ENCODE assay signal across 10 cellular contexts in genomic region chr4:7971159-7971631, GRCh38. TPM values are rescaled to one million over a fixed set of nuclear protein-coding genes. Genes with fewer than 3 reads are reported as not detected.
DNase-seq lines count a peak whose midpoint lies in the region; ATAC-seq and TF ChIP-seq lines count a peak whose summit lies in the region.
"Had no signal": no experiment of that assay in that cellular context is flagged by ENCODE, and none has a peak within 500 bp of the region (broad histone marks: within the 10 kb centered on the region; RNA-seq: fewer than 3 reads in every experiment).

No MANE protein-coding gene starts in this region.

- intact Hi-C loops in HCT116 (cut with micrococcal nuclease) = loop anchor here (5.0 kb wide), 1 partner anchor 129 kb away; no protein-coding TSS in a partner anchor
- intact Hi-C loops in activated CD8-positive, alpha-beta T cell treated with anti-CD3 and anti-CD28 coated beads for 36 hours (cut with micrococcal nuclease) = no loop called here

- H3K9me2 ChIP-seq in HCT116 (ENCODE audit: insufficient read depth) = no peaks in the 10 kb centered on the region

- TF ChIP-seq CTCF in HCT116 (IDR thresholded peaks at IDR 0.05 in 2 of 3, conservative IDR thresholded peaks at IDR 0.05 in 1 of 3; ENCODE audit: borderline replicate concordance in 1 of 3, insufficient read depth in 1 of 3, low read depth in 2 of 3, low read length in 2 of 3) (no peak), gastroesophageal sphincter (IDR thresholded peaks at IDR 0.05) (no peak)
- no peak for TF ChIP-seq CTCF in activated CD8-positive, alpha-beta T cell treated with anti-CD3 and anti-CD28 coated beads for 36 hours (IDR thresholded peaks at IDR 0.05)

- H3K27me3 ChIP-seq in HCT116 (ENCODE audit: insufficient read depth, low read length) (no peaks in the 10 kb centered on the region), gastroesophageal sphincter (no peaks in the 10 kb centered on the region)
- H3K27me3 ChIP-seq: gastrocnemius medialis, left lung had no signal

- no peaks in the 10 kb centered on the region for H3K79me2 ChIP-seq in HCT116 (ENCODE audit: insufficient read depth, low read length)

- H3K4me3 ChIP-seq in HCT116 (replicated peaks in 1 of 2; ENCODE audit: low read depth in 1 of 2, low read length in 2 of 2) (peak overlapping the region; percentile 0 to 44; a peak in 1 of 4 replicates), gastroesophageal sphincter (no peak overlapping the region), skin epidermis (peak overlapping the region in 2 of 7 experiments; percentile 13 to 18)
- H3K4me3 ChIP-seq: gastrocnemius medialis, left lung had no signal

- peak overlapping the region; percentile 76 for H3K4me2 ChIP-seq in HCT116 (ENCODE audit: low read length)

- TF ChIP-seq EP300 in gastroesophageal sphincter (IDR thresholded peaks at IDR 0.05) = no peak

- H3K27me3 Mint-ChIP-seq in activated CD8-positive, alpha-beta T cell treated with anti-CD3 and anti-CD28 coated beads for 36 hours = no peaks in the 10 kb centered on the region

- peak overlapping the region; percentile 86 for H3K27ac ChIP-seq in HCT116 (ENCODE audit: low read depth, low read length)
- peak overlapping the region in 3 of 4 donors; percentile 80 to 84 (median 80) for H3K27ac ChIP-seq in gastroesophageal sphincter
- peak overlapping the region in 16 of 21 experiments; percentile 50 to 90 (median 75) for H3K27ac ChIP-seq in skin epidermis

- H3K9me3 ChIP-seq in HCT116 (ENCODE audit: control insufficient read depth in 1 of 2, insufficient read depth in 1 of 2, low read depth in 1 of 2, low read length in 2 of 2) (no peaks in the 10 kb centered on the region), gastroesophageal sphincter (no peaks in the 10 kb centered on the region)
- H3K9me3 ChIP-seq: gastrocnemius medialis, left lung had no signal

- TF ChIP-seq POLR2A in HCT116 (IDR thresholded peaks at IDR 0.05; ENCODE audit: borderline replicate concordance, extremely low read depth, insufficient read depth, insufficient read length) (no peak), gastroesophageal sphincter (IDR thresholded peaks at IDR 0.05) (no peak)

- BruUV-seq in HCT116 (replicated peaks; lab: Mats Ljungman, UMichigan) = no TSS peak

- DNase-seq in HCT116 (ENCODE audit: low read depth, low spot score) (no peak), NCI-H2107 (lab: John Stamatoyannopoulos, UW) (no peak), SKM-1 treated with dmso at 0.1 percent for 144 hours (lab: John Stamatoyannopoulos, UW; ENCODE audit: unreplicated experiment) (no peak)
- DNase-seq in activated CD8-positive, alpha-beta T cell treated with anti-CD3 and anti-CD28 coated beads for 36 hours = no peak
- DNase-seq: gastrocnemius medialis, KG1 had no signal

- H3K27ac Mint-ChIP-seq in activated CD8-positive, alpha-beta T cell treated with anti-CD3 and anti-CD28 coated beads for 36 hours = peak overlapping the region; percentile 93

- no peak overlapping the region for H2AFZ ChIP-seq in HCT116 (ENCODE audit: low read depth, low read length, poor library complexity, severe bottlenecking)

- H3K4me1 Mint-ChIP-seq in activated CD8-positive, alpha-beta T cell treated with anti-CD3 and anti-CD28 coated beads for 36 hours (ENCODE audit: low read depth) = peaks cover 60% of the 10 kb centered on the region

- peak overlapping the region; percentile 54 for H3K9ac ChIP-seq in HCT116 (ENCODE audit: low read length)

- RAD21 ChIA-PET in HCT116 (lab: Charles Lee; ENCODE audit: low non-redundant PET in 1 of 2, low total read pairs in 2 of 2, uncharacterized antibody in 2 of 2, unreplicated experiment in 2 of 2) = no interaction called here

- CTCF ChIA-PET in HCT116 (lab: Charles Lee) = no interaction called here
- CTCF ChIA-PET in activated CD8-positive, alpha-beta T cell treated with anti-CD3 and anti-CD28 coated beads for 36 hours (lab: Charles Lee) = interaction anchor here (1.3 kb wide), 1 partner anchor 17 kb away, joined by 4 read pairs; no protein-coding TSS in a partner anchor

- H3K36me3 ChIP-seq in HCT116 (ENCODE audit: control insufficient read depth in 1 of 2, insufficient read depth in 2 of 2, low read length in 2 of 2) (no peaks in the 10 kb centered on the region), gastroesophageal sphincter (no peaks in the 10 kb centered on the region)
- H3K36me3 ChIP-seq: left lung had no signal

- POLR2A ChIA-PET in HCT116 (lab: Charles Lee) = no interaction called here
- POLR2A ChIA-PET in activated CD8-positive, alpha-beta T cell treated with anti-CD3 and anti-CD28 coated beads for 36 hours (lab: Charles Lee) = interaction anchor here (1.4 to 1.8 kb wide), 2 partner anchors 10 to 16 kb away, joined by 3 to 8 read pairs; no protein-coding TSS in a partner anchor

- no peak for TF ChIP-seq RAD21 in HCT116 (IDR thresholded peaks at IDR 0.05; ENCODE audit: low read depth)

- ATAC-seq in HCT116 (no peak), gastroesophageal sphincter (no peak), HG03139 (IDR thresholded peaks at IDR 0.05; ENCODE audit: unreplicated experiment) (no peak)
- no peak for ATAC-seq in activated CD8-positive, alpha-beta T cell treated with anti-CD3 and anti-CD28 coated beads for 36 hours
- ATAC-seq: gastrocnemius medialis had no signal

- H3K4me1 ChIP-seq in HCT116 (ENCODE audit: control insufficient read depth in 1 of 2, insufficient read depth in 2 of 2, low read length in 2 of 2) (peaks cover 51 to 68% of the 10 kb centered on the region in 2 experiments), gastroesophageal sphincter (peaks cover 0 to 65% (median 21%) of the 10 kb centered on the region in 3 donors)

- peak overlapping the region; percentile 78 for H3K4me3 Mint-ChIP-seq in activated CD8-positive, alpha-beta T cell treated with anti-CD3 and anti-CD28 coated beads for 36 hours

- no peaks in the 10 kb centered on the region for H4K20me1 ChIP-seq in HCT116 (ENCODE audit: insufficient read depth)

- peaks cover 13% of the 10 kb centered on the region for H3K36me3 Mint-ChIP-seq in activated CD8-positive, alpha-beta T cell treated with anti-CD3 and anti-CD28 coated beads for 36 hours (ENCODE audit: low read depth)

- H3K9me3 Mint-ChIP-seq in activated CD8-positive, alpha-beta T cell treated with anti-CD3 and anti-CD28 coated beads for 36 hours = no peaks in the 10 kb centered on the region

- WGBS in gastroesophageal sphincter (ENCODE audit: low coverage in 1 of 2), 2 donors = no CpG with 5 or more reads among the region's 2 CpGs

TF ChIP-seq in HCT116, 20 proteins besides CTCF, POLR2A, EP300 and RAD21 (continues in another document):
- TF ChIP-seq, protein P1, sequence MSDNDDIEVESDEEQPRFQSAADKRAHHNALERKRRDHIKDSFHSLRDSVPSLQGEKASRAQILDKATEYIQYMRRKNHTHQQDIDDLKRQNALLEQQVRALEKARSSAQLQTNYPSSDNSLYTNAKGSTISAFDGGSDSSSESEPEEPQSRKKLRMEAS (IDR thresholded peaks at IDR 0.05) = no peak
- TF ChIP-seq EGR1 (IDR thresholded peaks at IDR 0.05; ENCODE audit: low read depth) (no peak), POLR2AphosphoS5 (IDR thresholded peaks at IDR 0.05; ENCODE audit: low read depth, low read length) (no peak), ELF1 (IDR thresholded peaks at IDR 0.05; ENCODE audit: borderline replicate concordance, low read depth) (no peak), EZH2 (IDR thresholded peaks at IDR 0.05) (no peak), REST (IDR thresholded peaks at IDR 0.05; ENCODE audit: low read depth) (no peak), TCF7L2 (IDR thresholded peaks at IDR 0.05; ENCODE audit: borderline replicate concordance, extremely low read depth, insufficient read depth, insufficient read length) (no peak), ZBTB33 (IDR thresholded peaks at IDR 0.05; ENCODE audit: extremely low read depth, insufficient replicate concordance, low read length) (no peak)

RNA-seq across cellular contexts. Expression of gene AFAP1, which starts 31.5 kb away (rescaled TPM):
- 19.4 TPM for total RNA-seq in HCT116 (2021; ENCODE audit: unreplicated experiment)
- 9.7 and 10.0 TPM in 2 replicates for polyA plus RNA-seq in HCT116 (2012)
- 10 to 100 TPM; 25.5 to 26.5 TPM for total RNA-seq in activated CD8-positive, alpha-beta T cell treated with anti-CD3 and anti-CD28 coated beads for 36 hours
- total RNA-seq in gastroesophageal sphincter = 10 to 100 TPM; 32.0 to 79.7 (median 48.1) TPM

Comparison
In these comparisons a context has a peak if more than half of its experiments do, and no peak if none do; other contexts are left out.
1. H3K4me3 ChIP-seq: peak in HCT116 (2 of 2); none in gastroesophageal sphincter (0 of 2).
2. Peak in every context shown above with its lines, with median percentiles within 50 percentile points of each other: H3K27ac ChIP-seq.